In genomic region chr19:10503002-10503789, GRCh38 we compare ENCODE assay signal across 1 cellular context.
TF ChIP-seq lines count a peak whose summit lies in the region.

Gene KEAP1 (minus strand): TSS chr19:10503356. CDS start chr19:10500033, 3,323 bp downstream.

TF ChIP-seq in K562, 482 proteins besides CTCF, POLR2A, EP300 and RAD21 (continued from another document):
- TF ChIP-seq, protein P1, sequence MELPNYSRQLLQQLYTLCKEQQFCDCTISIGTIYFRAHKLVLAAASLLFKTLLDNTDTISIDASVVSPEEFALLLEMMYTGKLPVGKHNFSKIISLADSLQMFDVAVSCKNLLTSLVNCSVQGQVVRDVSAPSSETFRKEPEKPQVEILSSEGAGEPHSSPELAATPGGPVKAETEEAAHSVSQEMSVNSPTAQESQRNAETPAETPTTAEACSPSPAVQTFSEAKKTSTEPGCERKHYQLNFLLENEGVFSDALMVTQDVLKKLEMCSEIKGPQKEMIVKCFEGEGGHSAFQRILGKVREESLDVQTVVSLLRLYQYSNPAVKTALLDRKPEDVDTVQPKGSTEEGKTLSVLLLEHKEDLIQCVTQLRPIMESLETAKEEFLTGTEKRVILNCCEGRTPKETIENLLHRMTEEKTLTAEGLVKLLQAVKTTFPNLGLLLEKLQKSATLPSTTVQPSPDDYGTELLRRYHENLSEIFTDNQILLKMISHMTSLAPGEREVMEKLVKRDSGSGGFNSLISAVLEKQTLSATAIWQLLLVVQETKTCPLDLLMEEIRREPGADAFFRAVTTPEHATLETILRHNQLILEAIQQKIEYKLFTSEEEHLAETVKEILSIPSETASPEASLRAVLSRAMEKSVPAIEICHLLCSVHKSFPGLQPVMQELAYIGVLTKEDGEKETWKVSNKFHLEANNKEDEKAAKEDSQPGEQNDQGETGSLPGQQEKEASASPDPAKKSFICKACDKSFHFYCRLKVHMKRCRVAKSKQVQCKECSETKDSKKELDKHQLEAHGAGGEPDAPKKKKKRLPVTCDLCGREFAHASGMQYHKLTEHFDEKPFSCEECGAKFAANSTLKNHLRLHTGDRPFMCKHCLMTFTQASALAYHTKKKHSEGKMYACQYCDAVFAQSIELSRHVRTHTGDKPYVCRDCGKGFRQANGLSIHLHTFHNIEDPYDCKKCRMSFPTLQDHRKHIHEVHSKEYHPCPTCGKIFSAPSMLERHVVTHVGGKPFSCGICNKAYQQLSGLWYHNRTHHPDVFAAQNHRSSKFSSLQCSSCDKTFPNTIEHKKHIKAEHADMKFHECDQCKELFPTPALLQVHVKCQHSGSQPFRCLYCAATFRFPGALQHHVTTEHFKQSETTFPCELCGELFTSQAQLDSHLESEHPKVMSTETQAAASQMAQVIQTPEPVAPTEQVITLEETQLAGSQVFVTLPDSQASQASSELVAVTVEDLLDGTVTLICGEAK (IDR thresholded peaks at IDR 0.05): peak; percentile 48; the same call in 1 of the 2 replicates
- TF ChIP-seq, protein P1 (CRISPR knock-in tag; IDR thresholded peaks at IDR 0.05): no peak; the same call in 1 of the 2 replicates
- TF ChIP-seq IRF2 (CRISPR knock-in tag; IDR thresholded peaks at IDR 0.05): no peak
- TF ChIP-seq XRCC4 (IDR thresholded peaks at IDR 0.05; ENCODE audit: extremely low read depth, insufficient read depth, insufficient read length): no peak
- TF ChIP-seq NFYB (IDR thresholded peaks at IDR 0.05; ENCODE audit: extremely low read depth, insufficient read length): no peak
- no peak for TF ChIP-seq KLF13 (tag; IDR thresholded peaks at IDR 0.05; ENCODE audit: borderline replicate concordance, low read depth)
- TF ChIP-seq KDM1A (IDR thresholded peaks at IDR 0.05): no peak; a peak in 1 of 4 replicates
- TF ChIP-seq ZBED1 (IDR thresholded peaks at IDR 0.05): no peak
- no peak for TF ChIP-seq TCF7 (IDR thresholded peaks at IDR 0.05; ENCODE audit: borderline replicate concordance)
- no peak for TF ChIP-seq ZC3H8 (IDR thresholded peaks at IDR 0.05)
- no peak for TF ChIP-seq ZNF696 (CRISPR knock-in tag; conservative IDR thresholded peaks at IDR 0.05)
- peak; percentile 53 for TF ChIP-seq NFIC (IDR thresholded peaks at IDR 0.05)
- TF ChIP-seq TCF7L2 (IDR thresholded peaks at IDR 0.05; ENCODE audit: low read depth, low read length): no peak
- TF ChIP-seq POLR2G (IDR thresholded peaks at IDR 0.05; ENCODE audit: low read depth, low read length): peak; percentile 65
- no peak for TF ChIP-seq PPARD (CRISPR knock-in tag; IDR thresholded peaks at IDR 0.05)
- 0 out of 3 replicates have a peak, but pooled peaks of 1 of the 2 experiments have one; percentile 12 for TF ChIP-seq CBX3 (IDR thresholded peaks at IDR 0.05; ENCODE audit: borderline replicate concordance in 1 of 2, low read length in 2 of 2)
- TF ChIP-seq, protein P2, sequence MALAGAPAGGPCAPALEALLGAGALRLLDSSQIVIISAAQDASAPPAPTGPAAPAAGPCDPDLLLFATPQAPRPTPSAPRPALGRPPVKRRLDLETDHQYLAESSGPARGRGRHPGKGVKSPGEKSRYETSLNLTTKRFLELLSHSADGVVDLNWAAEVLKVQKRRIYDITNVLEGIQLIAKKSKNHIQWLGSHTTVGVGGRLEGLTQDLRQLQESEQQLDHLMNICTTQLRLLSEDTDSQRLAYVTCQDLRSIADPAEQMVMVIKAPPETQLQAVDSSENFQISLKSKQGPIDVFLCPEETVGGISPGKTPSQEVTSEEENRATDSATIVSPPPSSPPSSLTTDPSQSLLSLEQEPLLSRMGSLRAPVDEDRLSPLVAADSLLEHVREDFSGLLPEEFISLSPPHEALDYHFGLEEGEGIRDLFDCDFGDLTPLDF (CRISPR knock-in tag; IDR thresholded peaks at IDR 0.05): 0 out of 2 replicates have a peak, but pooled peaks have one; percentile 83
- TF ChIP-seq ZNF324 (CRISPR knock-in tag; IDR thresholded peaks at IDR 0.05): no peak
- TF ChIP-seq, protein P3, sequence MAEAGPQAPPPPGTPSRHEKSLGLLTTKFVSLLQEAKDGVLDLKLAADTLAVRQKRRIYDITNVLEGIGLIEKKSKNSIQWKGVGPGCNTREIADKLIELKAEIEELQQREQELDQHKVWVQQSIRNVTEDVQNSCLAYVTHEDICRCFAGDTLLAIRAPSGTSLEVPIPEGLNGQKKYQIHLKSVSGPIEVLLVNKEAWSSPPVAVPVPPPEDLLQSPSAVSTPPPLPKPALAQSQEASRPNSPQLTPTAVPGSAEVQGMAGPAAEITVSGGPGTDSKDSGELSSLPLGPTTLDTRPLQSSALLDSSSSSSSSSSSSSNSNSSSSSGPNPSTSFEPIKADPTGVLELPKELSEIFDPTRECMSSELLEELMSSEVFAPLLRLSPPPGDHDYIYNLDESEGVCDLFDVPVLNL (CRISPR knock-in tag; IDR thresholded peaks at IDR 0.05; ENCODE audit: low read depth): 0 out of 2 replicates have a peak, but pooled peaks have one; percentile 65
- peak; percentile 37 for TF ChIP-seq ASH1L (IDR thresholded peaks at IDR 0.05; ENCODE audit: borderline replicate concordance, low read depth, partially characterized antibody)
- TF ChIP-seq ZNF212 (CRISPR knock-in tag; IDR thresholded peaks at IDR 0.05): no peak
